In the genomic region with DNA sequence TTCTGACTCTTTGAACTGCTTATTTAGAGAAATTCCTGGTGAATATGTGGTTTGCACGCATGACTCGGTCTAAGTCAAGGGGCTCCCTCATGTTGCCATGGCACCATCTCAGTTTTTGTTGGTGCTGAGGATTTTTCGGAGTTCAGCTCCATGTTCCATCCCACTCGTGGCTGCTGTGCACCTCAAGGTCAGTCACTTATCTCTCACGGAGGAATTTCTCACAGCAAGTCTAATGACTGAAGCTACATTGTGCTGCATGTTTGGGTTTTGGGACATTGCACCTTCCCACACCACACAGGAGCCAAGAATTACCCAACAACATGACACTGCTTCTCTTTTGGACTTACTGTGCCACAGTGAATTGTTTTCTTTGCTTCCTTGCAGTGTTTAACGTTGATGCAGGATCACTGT, we compare ENCODE assay signal across 23 cellular contexts.
A peak's percentile ranks its signal among the peaks of the same experiment; 100 is the strongest.
DNase-seq lines count a peak whose midpoint lies in the region; ATAC-seq, FAIRE-seq and TF ChIP-seq lines count a peak whose summit lies in the region.
"Had no signal": no experiment of that assay in that cellular context is flagged by ENCODE, and none has a peak within 500 bp of the region (broad histone marks: within the 10 kb centered on the region; RNA-seq: fewer than 3 reads in every experiment).

No MANE protein-coding gene starts in this region.

- ATAC-seq in lower lobe of right lung (no peak), upper lobe of left lung (ENCODE audit: low FRiP score in 2 of 2) (no peak)
- ATAC-seq: effector memory CD8-positive, alpha-beta T cell; pancreas; stimulated activated naive CD8-positive, alpha-beta T cell treated with anti-CD3 and anti-CD28 coated beads, Interleukin-15, Interleukin-2, amounts not matched to agents 100 U/mL and 50 U/mL, for 24 hours had no signal

- H3K9ac ChIP-seq in mesendoderm (ENCODE audit: low read length), result no peak overlapping the region

- H3K9me3 ChIP-seq in lower lobe of right lung (no peaks in the 10 kb centered on the region), upper lobe of left lung (no peaks in the 10 kb centered on the region)
- H3K9me3 ChIP-seq: pancreas had no signal

- no peak for TF ChIP-seq EP300 in upper lobe of left lung (IDR thresholded peaks at IDR 0.05)

- no peaks in the 10 kb centered on the region for H3K79me1 ChIP-seq in mesendoderm (ENCODE audit: low read length)

- H2BK120ac ChIP-seq in mesendoderm (ENCODE audit: low read depth, low read length), result no peak overlapping the region

- no peak overlapping the region for H3K18ac ChIP-seq in mesendoderm (ENCODE audit: low read length)

- no peaks in the 10 kb centered on the region for H3K79me2 ChIP-seq in mesendoderm (ENCODE audit: control insufficient read depth, insufficient read depth, low read length)

- H3K27me3 ChIP-seq in mesendoderm (ENCODE audit: insufficient read depth, low read length, poor library complexity) (no peaks in the 10 kb centered on the region), lower lobe of right lung (ENCODE audit: low read depth) (no peaks in the 10 kb centered on the region), upper lobe of left lung (no peaks in the 10 kb centered on the region)
- H3K27me3 ChIP-seq: pancreas had no signal

- no peak overlapping the region for H2BK5ac ChIP-seq in mesendoderm (ENCODE audit: low read length)

- H2AK5ac ChIP-seq in mesendoderm (ENCODE audit: low read length), result no peak overlapping the region

- H3K4me3 ChIP-seq in mesendoderm (ENCODE audit: low read length) (no peak overlapping the region), lower lobe of right lung (no peak overlapping the region), upper lobe of left lung (no peak overlapping the region)
- H3K4me3 ChIP-seq: pancreas had no signal

- no peaks in the 10 kb centered on the region for H3K4me1 ChIP-seq in mesendoderm (ENCODE audit: control insufficient read depth, low read depth, low read length)
- no peaks in the 10 kb centered on the region for H3K4me1 ChIP-seq in lower lobe of right lung
- no peaks in the 10 kb centered on the region for H3K4me1 ChIP-seq in upper lobe of left lung
- H3K4me1 ChIP-seq: pancreas had no signal

- H3K4ac ChIP-seq in mesendoderm (ENCODE audit: low read depth, low read length), result no peak overlapping the region

- DNase-seq in ACHN (peak; percentile 44), NCI-H2227 (lab: John Stamatoyannopoulos, UW; ENCODE audit: unreplicated experiment) (peak; percentile 20), brain pericyte (ENCODE audit: low read depth, low spot score) (peak; percentile 5), mesendoderm (peak; percentile 1), lower lobe of right lung (no peak), HTR-8/SVneo (ENCODE audit: insufficient read length, low spot score) (no peak), NCI-H1092 (lab: John Stamatoyannopoulos, UW) (no peak), upper lobe of left lung (no peak)
- DNase-seq: activated CD4-positive, alpha-beta T cell treated with anti-CD3 and anti-CD28 coated beads for 48 hours; activated effector memory CD4-positive, alpha-beta T cell treated with Interleukin-2 at 50 U/mL for 16 hours; DMS 273 treated with DMSO at 0.1 percent for 48 hours; effector memory CD8-positive, alpha-beta T cell; mammary epithelial cell; NCI-H2029 treated with DMSO at 0.1 percent for 48 hours; NCI-H524; pancreas; stimulated activated CD4-positive, alpha-beta T cell treated with anti-CD3 and anti-CD28 coated beads, Interleukin-1b, Interleukin-23, amount 100 ng/mL, for 48 hours; stimulated activated naive CD8-positive, alpha-beta T cell treated with anti-CD3 and anti-CD28 coated beads, Interleukin-15, Interleukin-2, amounts not matched to agents 100 U/mL and 50 U/mL, for 24 hours had no signal

- intact Hi-C loops in lower lobe of right lung (cut with DNase I), result no loop called here

- no peak for FAIRE-seq in HTR-8/SVneo (lab: Jason Lieb, UNC)
- FAIRE-seq: A204.1, GM12891, islet of Langerhans, pancreas, TTC549, urothelium cell line had no signal

- in situ Hi-C loops in ACHN (cut with HindIII; ENCODE audit: low pct_ligation_motif_present, low pct_unique_long_range_greater_than_20kb, low sequenced_read_pairs), result no loop called here

- no peak overlapping the region for H3K23ac ChIP-seq in mesendoderm (ENCODE audit: low read length)

- no peak overlapping the region for H3K4me2 ChIP-seq in mesendoderm (ENCODE audit: low read length)

- no peak overlapping the region for H4K8ac ChIP-seq in mesendoderm (ENCODE audit: low read depth, low read length)

- TF ChIP-seq POLR2A in upper lobe of left lung (IDR thresholded peaks at IDR 0.05), result no peak

- H3K56ac ChIP-seq in mesendoderm (ENCODE audit: low read length), result no peak overlapping the region

- H2BK15ac ChIP-seq in mesendoderm (replicated peaks; ENCODE audit: low read depth), result no peak overlapping the region

- TF ChIP-seq CTCF in lower lobe of right lung (IDR thresholded peaks at IDR 0.05) (no peak), upper lobe of left lung (IDR thresholded peaks at IDR 0.05) (no peak)

- H3K27ac ChIP-seq in mesendoderm (ENCODE audit: low read depth, low read length), result no peak overlapping the region
- no peak overlapping the region for H3K27ac ChIP-seq in lower lobe of right lung
- no peak overlapping the region for H3K27ac ChIP-seq in upper lobe of left lung
- H3K27ac ChIP-seq: pancreas had no signal

- H4K5ac ChIP-seq in mesendoderm (ENCODE audit: low read length), result no peak overlapping the region

- whole genome bisulfite sequencing in mesendoderm (ENCODE audit: extremely low coverage, insufficient coverage, low lambda C conversion rate), result no CpG with 5 or more reads among the region's 6 CpGs
- 80 to 81% methylated on average over 6 of the region's 6 CpGs for WGBS in upper lobe of left lung, 2 donors

- H3K36me3 ChIP-seq in mesendoderm (ENCODE audit: control insufficient read depth, insufficient read depth, low read length) (no peaks in the 10 kb centered on the region), lower lobe of right lung (no peaks in the 10 kb centered on the region), upper lobe of left lung (no peaks in the 10 kb centered on the region)
- H3K36me3 ChIP-seq: pancreas had no signal

Comparison
In these comparisons a context has a peak if more than half of its experiments do, and no peak if none do; other contexts are left out.
1. DNase-seq: peak in ACHN (single experiment), NCI-H2227 (single experiment), brain pericyte (single experiment) and mesendoderm (single experiment); none in lower lobe of right lung (single experiment), HTR-8/SVneo (single experiment), NCI-H1092 (single experiment) and upper lobe of left lung (0 of 2).